In genomic region chr5:144467795-144468194, GRCh38 we compare ENCODE assay signal across 8 cellular contexts.
DNase-seq lines count a peak whose midpoint lies in the region; TF ChIP-seq lines count a peak whose summit lies in the region.

No MANE protein-coding gene starts in this region.

- no peaks in the 10 kb centered on the region for H3K27me3 ChIP-seq in prostate gland (replicated peaks; ENCODE audit: insufficient read depth)
- H3K27me3 ChIP-seq in suprapubic skin, result no peaks in the 10 kb centered on the region

- H3K27ac ChIP-seq in prostate gland, result no peak overlapping the region
- no peak overlapping the region for H3K27ac ChIP-seq in suprapubic skin

- intact Hi-C loops in prostate gland (cut with DNase I), result no loop called here

- no peak for TF ChIP-seq EP300 in suprapubic skin (IDR thresholded peaks at IDR 0.05)

- H3K36me3 ChIP-seq in prostate gland (no peaks in the 10 kb centered on the region), suprapubic skin (no peaks in the 10 kb centered on the region)

- H3K9me3 ChIP-seq in prostate gland, result no peaks in the 10 kb centered on the region
- no peaks in the 10 kb centered on the region for H3K9me3 ChIP-seq in suprapubic skin

- H3K4me1 ChIP-seq in prostate gland (replicated peaks) (no peaks in the 10 kb centered on the region), suprapubic skin (no peaks in the 10 kb centered on the region)

- DNase-seq in NCI-H2196 (lab: John Stamatoyannopoulos, UW; ENCODE audit: unreplicated experiment) (peak; percentile 4), NCI-H2196 treated with DMSO at 0.1 percent for 48 hours (lab: John Stamatoyannopoulos, UW; ENCODE audit: unreplicated experiment) (no peak), NCI-H69 (lab: John Stamatoyannopoulos, UW) (peak; percentile 98), epithelial cell of esophagus (ENCODE audit: low read depth) (peak; percentile 46), prostate gland (ENCODE audit: low spot score) (peak; percentile 6), suprapubic skin (ENCODE audit: low spot score in 2 of 2) (no peak), amygdala (lab: John Stamatoyannopoulos, UW) (no peak), GDM1 (lab: John Stamatoyannopoulos, UW) (no peak)

- TF ChIP-seq CTCF in epithelial cell of esophagus (IDR thresholded peaks at IDR 0.05; ENCODE audit: insufficient read depth, low read depth, low read length, missing control alignments) (peak; percentile 72), prostate gland (IDR thresholded peaks at IDR 0.05) (peak in 2 of 4 experiments; percentile 15), suprapubic skin (IDR thresholded peaks at IDR 0.05) (no peak)

- TF ChIP-seq POLR2A in prostate gland (IDR thresholded peaks at IDR 0.05) (no peak), suprapubic skin (IDR thresholded peaks at IDR 0.05) (no peak)

- H3K4me3 ChIP-seq in epithelial cell of esophagus (ENCODE audit: low read length) (no peak overlapping the region), prostate gland (no peak overlapping the region), suprapubic skin (no peak overlapping the region)

- 49% methylated on average over 2 of the region's 2 CpGs for WGBS in prostate gland
- WGBS in suprapubic skin, result 30% methylated on average over 2 of the region's 2 CpGs

Comparison
In these comparisons a context has a peak if more than half of its experiments do, and no peak if none do; other contexts are left out.
1. DNase-seq: peak in NCI-H2196 (single experiment), NCI-H69 (single experiment), epithelial cell of esophagus (single experiment) and prostate gland (single experiment); none in NCI-H2196 treated with DMSO at 0.1 percent for 48 hours (single experiment), suprapubic skin (0 of 2), amygdala (0 of 56) and GDM1 (single experiment).